In the genomic region with DNA sequence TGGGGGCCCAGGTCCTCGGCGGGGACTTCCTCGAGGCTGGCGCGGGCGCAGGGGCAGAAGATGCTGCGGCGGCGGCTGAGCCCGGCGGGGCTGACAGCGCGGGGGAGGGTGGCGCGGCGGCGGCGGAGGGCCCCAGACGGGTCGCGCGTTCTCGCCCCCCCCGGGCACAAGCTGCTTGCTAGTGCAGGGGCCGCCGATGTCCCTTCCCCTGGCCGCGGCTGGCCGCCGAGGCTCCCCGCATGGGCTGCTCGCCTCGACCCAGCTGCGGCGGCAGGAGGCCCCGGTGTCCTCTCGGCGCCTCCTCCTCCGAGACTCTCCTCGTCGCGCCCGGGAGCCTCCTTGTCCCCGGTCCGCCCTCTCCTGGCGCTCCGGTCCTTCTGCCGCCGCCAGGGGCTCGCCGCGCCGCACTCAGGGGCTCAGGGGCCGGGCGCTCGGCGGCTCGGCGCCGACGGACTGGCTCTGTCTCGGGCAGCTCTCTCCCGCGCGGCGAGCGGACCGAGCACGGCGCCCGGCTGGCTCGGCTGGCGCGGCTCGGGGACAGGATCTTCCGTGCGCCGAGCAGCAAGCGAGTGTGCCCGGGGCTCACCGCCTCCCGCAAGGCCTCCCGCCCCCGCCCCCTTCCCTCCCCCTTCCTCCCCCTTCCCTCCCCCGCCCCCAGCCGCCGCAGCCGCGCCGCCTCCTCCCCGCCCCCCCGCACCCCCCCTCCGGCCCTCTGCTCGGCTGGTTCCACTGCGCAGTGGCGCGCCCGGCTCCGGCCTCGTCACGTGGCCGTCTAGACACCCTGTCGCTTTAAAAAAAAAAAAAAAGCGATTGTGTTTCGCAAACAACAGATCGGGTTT, we compare ENCODE assay signal across 8 cellular contexts.
DNase-seq lines count a peak whose midpoint lies in the region; ATAC-seq and TF ChIP-seq lines count a peak whose summit lies in the region.

No MANE protein-coding gene starts in this region.

- TF ChIP-seq CTCF in coronary artery (IDR thresholded peaks at IDR 0.05), result no peak

- peak; percentile 91 for DNase-seq in AG20443 (ENCODE audit: low spot score)
- peak; percentile 57 for DNase-seq in NCI-H510A treated with DMSO at 0.1 percent for 48 hours (lab: John Stamatoyannopoulos, UW)
- peak; percentile 76 to 88 for DNase-seq in activated CD4-positive, alpha-beta T cell treated with anti-CD3 and anti-CD28 coated beads for 4 hours
- peak; percentile 91 for DNase-seq in coronary artery (ENCODE audit: low spot score)
- DNase-seq in left kidney (ENCODE audit: low read depth, low spot score), result peak; percentile 97
- peak; percentile 42 to 58 for DNase-seq in stimulated activated CD4-positive, alpha-beta T cell treated with anti-CD3 and anti-CD28 coated beads, Interleukin-2, amount 100 ng/mL, for 48 hours

- ATAC-seq in GM19043 (IDR thresholded peaks at IDR 0.05; ENCODE audit: low read depth, unreplicated experiment), result peak; percentile 33
- ATAC-seq in HG03196 (IDR thresholded peaks at IDR 0.05; ENCODE audit: unreplicated experiment), result peak; percentile 40

- H3K27ac ChIP-seq in coronary artery, result peak overlapping the region; percentile 98 to 99

- peak overlapping the region; percentile 90 for H3K4me3 ChIP-seq in coronary artery

Comparison
In these comparisons a context has a peak if more than half of its experiments do, and no peak if none do; other contexts are left out.
1. Peak in every context shown above with its lines: DNase-seq, ATAC-seq, H3K4me3 ChIP-seq and H3K27ac ChIP-seq.